Comparison of ENCODE assay signal across 7 cellular contexts in genomic region chr7:17298840-17299476, GRCh38. TPM values are rescaled to one million over a fixed set of nuclear protein-coding genes. Genes with fewer than 3 reads are reported as not detected.
DNase-seq lines count a peak whose midpoint lies in the region; ATAC-seq and TF ChIP-seq lines count a peak whose summit lies in the region.

No MANE protein-coding gene starts in this region.

- H3K27me3 Mint-ChIP-seq in glutamatergic neuron (ENCODE audit: unreplicated experiment), result peaks cover 9% of the 10 kb centered on the region

- H4K12ac ChIP-seq in trophoblast cell (ENCODE audit: low read depth, low read length), result peak overlapping the region; percentile 55

- peak overlapping the region; percentile 21 for H4K8ac ChIP-seq in trophoblast cell (ENCODE audit: low read depth, low read length)

- no peak overlapping the region for H3K27ac Mint-ChIP-seq in glutamatergic neuron (ENCODE audit: unreplicated experiment)

- peak overlapping the region; percentile 84 for H3K4me3 Mint-ChIP-seq in glutamatergic neuron (ENCODE audit: unreplicated experiment)

- H3K4me1 ChIP-seq in OCI-LY3 (ENCODE audit: low read length), result peaks cover 22% of the 10 kb centered on the region
- H3K4me1 ChIP-seq in trophoblast cell (ENCODE audit: control insufficient read depth in 1 of 2, insufficient read depth in 2 of 2, low read length in 2 of 2), result no peaks in the 10 kb centered on the region
- peaks cover 0 to 25% (median 9%) of the 10 kb centered on the region in 4 donors for H3K4me1 ChIP-seq in transverse colon

- H3K27me3 ChIP-seq in OCI-LY3 (ENCODE audit: low read depth, low read length) (no peaks in the 10 kb centered on the region), trophoblast cell (ENCODE audit: insufficient read depth, low read length) (no peaks in the 10 kb centered on the region), transverse colon (no peaks in the 10 kb centered on the region)

- H3K36me3 Mint-ChIP-seq in glutamatergic neuron (ENCODE audit: unreplicated experiment), result no peaks in the 10 kb centered on the region

- peak overlapping the region; percentile 96 for H3K9ac ChIP-seq in OCI-LY3 (ENCODE audit: low read length)
- H3K9ac ChIP-seq in trophoblast cell (ENCODE audit: low read length), result peak overlapping the region; percentile 57

- TF ChIP-seq CTCF in OCI-LY3 (IDR thresholded peaks at IDR 0.05; ENCODE audit: low read depth, low read length) (no peak), glutamatergic neuron (IDR thresholded peaks at IDR 0.05; ENCODE audit: partially characterized antibody, unreplicated experiment) (no peak), transverse colon (IDR thresholded peaks at IDR 0.05) (no peak)

- H3K79me2 ChIP-seq in OCI-LY3 (ENCODE audit: low read length), result peaks cover 61% of the 10 kb centered on the region
- H3K79me2 ChIP-seq in trophoblast cell (ENCODE audit: control insufficient read depth, insufficient read depth, low read length, poor library complexity), result peaks cover 3% of the 10 kb centered on the region

- H3K36me3 ChIP-seq in OCI-LY3 (replicated peaks; ENCODE audit: low read depth, low read length), result peaks cover 11% of the 10 kb centered on the region
- H3K36me3 ChIP-seq in trophoblast cell (ENCODE audit: control insufficient read depth in 1 of 2, insufficient read depth in 2 of 2, low read length in 2 of 2), result no peaks in the 10 kb centered on the region
- H3K36me3 ChIP-seq in transverse colon, result no peaks in the 10 kb centered on the region

- no peak overlapping the region for H2AFZ ChIP-seq in OCI-LY3 (ENCODE audit: low read depth, low read length)
- H2AFZ ChIP-seq in trophoblast cell (ENCODE audit: insufficient read depth, low read length, poor library complexity), result peak overlapping the region; percentile 86

- H2BK5ac ChIP-seq in trophoblast cell (ENCODE audit: low read depth, low read length, poor library complexity), result peak overlapping the region; percentile 29

- H3K79me1 ChIP-seq in trophoblast cell (ENCODE audit: low read length), result peaks cover 6% of the 10 kb centered on the region

- peak overlapping the region; percentile 92 for H3K27ac ChIP-seq in OCI-LY3 (ENCODE audit: low read length)
- H3K27ac ChIP-seq in trophoblast cell (ENCODE audit: low read depth, low read length), result peak overlapping the region; percentile 18
- H3K27ac ChIP-seq in transverse colon, result peak overlapping the region; percentile 93 to 98 (median 98)

- peak overlapping the region; percentile 83 for H3K4me2 ChIP-seq in OCI-LY3 (ENCODE audit: low read length)
- H3K4me2 ChIP-seq in trophoblast cell (ENCODE audit: low read length), result peak overlapping the region; percentile 92

- peaks cover 4% of the 10 kb centered on the region for H3K4me1 Mint-ChIP-seq in glutamatergic neuron (ENCODE audit: low read depth, unreplicated experiment)

- H3K14ac ChIP-seq in trophoblast cell (ENCODE audit: low read length), result peak overlapping the region; percentile 78

- peak overlapping the region; percentile 62 for H3K18ac ChIP-seq in trophoblast cell (ENCODE audit: low read length)

- no peak for TF ChIP-seq EP300 in transverse colon (IDR thresholded peaks at IDR 0.05; ENCODE audit: low read depth)

- H3K9me3 Mint-ChIP-seq in glutamatergic neuron (ENCODE audit: unreplicated experiment), result peaks cover 2% of the 10 kb centered on the region

- in situ Hi-C loops in transverse colon (cut with MboI; ENCODE audit: low pct_ligation_motif_present in 1 of 4, low pct_unique_long_range_greater_than_20kb in 1 of 4, low sequenced_read_pairs in 3 of 4), result loop anchor here in 1 of 4 donors (25.0 kb wide), 1 partner anchor 638 kb away; the partner anchor contains the start of gene SNX13

- DNase-seq in activated gamma-delta T cell (lab: John Stamatoyannopoulos, UW) (peak; percentile 54), glutamatergic neuron (peak; percentile 30), trophoblast cell (peak; percentile 27 to 63), transverse colon (peak; percentile 56)

- H2BK12ac ChIP-seq in trophoblast cell (ENCODE audit: low read length), result no peak overlapping the region

- intact Hi-C loops in transverse colon (cut with DNase I; ENCODE audit: low total_unique reads), result no loop called here

- TF ChIP-seq POLR2A in transverse colon (IDR thresholded peaks at IDR 0.05), result peak; percentile 45

- H3K4me3 ChIP-seq in OCI-LY3 (ENCODE audit: low read length) (peak overlapping the region; percentile 98), trophoblast cell (ENCODE audit: low read depth, low read length) (peak overlapping the region; percentile 99), transverse colon (peak overlapping the region; percentile 69 to 95 (median 83))

- H4K20me1 ChIP-seq in OCI-LY3 (ENCODE audit: insufficient read depth, low read length), result peaks cover 36% of the 10 kb centered on the region

- no CpG with 5 or more reads among the region's 80 CpGs for WGBS in trophoblast cell (ENCODE audit: extremely low coverage, insufficient coverage, insufficient read length)
- WGBS in transverse colon (ENCODE audit: low coverage in 1 of 2), 2 donors, result 0% methylated on average over 72 of the region's 80 CpGs; no CpG with 5 or more reads in 1 of the 2 donors

- H3K23ac ChIP-seq in trophoblast cell (ENCODE audit: low read length), result no peak overlapping the region

- peak overlapping the region; percentile 25 for H2BK120ac ChIP-seq in trophoblast cell (ENCODE audit: insufficient read depth, low read length, poor library complexity)

- H3K4ac ChIP-seq in trophoblast cell (ENCODE audit: low read depth, low read length), result peak overlapping the region; percentile 17

- ATAC-seq in GM18861 (IDR thresholded peaks at IDR 0.05; ENCODE audit: unreplicated experiment), result peak; percentile 23
- ATAC-seq in HG02885 (IDR thresholded peaks at IDR 0.05; ENCODE audit: poor library complexity, unreplicated experiment), result peak; percentile 35

- H4K91ac ChIP-seq in trophoblast cell (ENCODE audit: low read depth, low read length), result peak overlapping the region; percentile 62

- H2AK5ac ChIP-seq in trophoblast cell (ENCODE audit: low read length), result no peak overlapping the region

- H3K9me3 ChIP-seq in OCI-LY3 (ENCODE audit: insufficient read depth, low read length), result no peaks in the 10 kb centered on the region
- no peaks in the 10 kb centered on the region for H3K9me3 ChIP-seq in trophoblast cell (ENCODE audit: insufficient read depth, low read depth, low read length)
- no peaks in the 10 kb centered on the region for H3K9me3 ChIP-seq in transverse colon

RNA-seq across cellular contexts. Expression of gene AHR, which starts 0.5 kb away (rescaled TPM):
- total RNA-seq in glutamatergic neuron (ENCODE audit: unreplicated experiment), result 1.7 TPM
- 15.7 and 17.4 TPM in 2 replicates for polyA plus RNA-seq in trophoblast cell (2013)
- 10 to 100 TPM; 18.1 to 54.6 (median 43.7) TPM for total RNA-seq in transverse colon

Comparison
In these comparisons a context has a peak if more than half of its experiments do, and no peak if none do; other contexts are left out.
1. Peak in every context shown above with its lines: DNase-seq, ATAC-seq, H3K4me3 ChIP-seq and H3K27ac ChIP-seq.
2. H3K27ac ChIP-seq: peak in every context shown above with its lines; median percentile 98 in transverse colon; 92 in OCI-LY3; 18 in trophoblast cell.